Comparison of ENCODE assay signal across 8 cellular contexts in genomic region chr9:137242329-137243204, GRCh38. TPM values are rescaled to one million over a fixed set of nuclear protein-coding genes. Genes with fewer than 3 reads are reported as not detected.
DNase-seq lines count a peak whose midpoint lies in the region; TF ChIP-seq lines count a peak whose summit lies in the region.

No MANE protein-coding gene starts in this region.

- H3K79me2 ChIP-seq in hepatocyte: peaks cover 51% of the 10 kb centered on the region
- H3K79me2 ChIP-seq in smooth muscle cell (ENCODE audit: low read depth): peaks cover 38% of the 10 kb centered on the region

- WGBS in hepatocyte (ENCODE audit: low lambda C conversion rate, missing lambda C conversion rate): 76% methylated on average over 35 of the region's 35 CpGs
- 83% methylated on average over 35 of the region's 35 CpGs for WGBS in smooth muscle cell (ENCODE audit: low lambda C conversion rate)

- POLR2A ChIA-PET in activated CD4-positive, alpha-beta memory T cell treated with anti-CD3 and anti-CD28 coated beads for 36 hours (lab: Charles Lee): interaction anchor here (0.6 to 4.5 kb wide), 8 partner anchors 8 to 115 kb away, joined by 3 to 65 read pairs (median 6); partner anchors contain the start of genes ANAPC2, CYSRT1, NELFB and RNF208

- intact Hi-C loops in activated CD4-positive, alpha-beta memory T cell treated with anti-CD3 and anti-CD28 coated beads for 36 hours (cut with micrococcal nuclease): loop anchor here (5.0 kb wide), 2 partner anchors 115 to 450 kb away; partner anchors contain the start of gene TMEM141
- intact Hi-C loops in posterior vena cava (cut with DNase I): no loop called here

- peak overlapping the region; percentile 67 for H3K27ac Mint-ChIP-seq in activated CD4-positive, alpha-beta memory T cell treated with anti-CD3 and anti-CD28 coated beads for 36 hours

- peaks cover 21% of the 10 kb centered on the region for H3K4me1 Mint-ChIP-seq in activated CD4-positive, alpha-beta memory T cell treated with anti-CD3 and anti-CD28 coated beads for 36 hours (ENCODE audit: low read depth)

- peak overlapping the region; percentile 82 for H3K4me3 ChIP-seq in HAP-1
- peak overlapping the region; percentile 98 for H3K4me3 ChIP-seq in hepatocyte
- H3K4me3 ChIP-seq in smooth muscle cell: peak overlapping the region; percentile 93

- peak overlapping the region; percentile 90 for H3K9ac ChIP-seq in smooth muscle cell (ENCODE audit: low read depth)

- peaks cover 25% of the 10 kb centered on the region for H3F3A ChIP-seq in smooth muscle cell (ENCODE audit: low read depth)

- no peaks in the 10 kb centered on the region for H3K9me3 ChIP-seq in HAP-1
- H3K9me3 ChIP-seq in hepatocyte (ENCODE audit: low read depth): no peaks in the 10 kb centered on the region
- no peaks in the 10 kb centered on the region for H3K9me3 ChIP-seq in smooth muscle cell (replicated peaks; ENCODE audit: low read depth)

- H3K36me3 ChIP-seq in HAP-1 (replicated peaks) (peaks cover 30% of the 10 kb centered on the region), hepatocyte (replicated peaks; ENCODE audit: insufficient read depth, low read depth) (no peaks in the 10 kb centered on the region), smooth muscle cell (ENCODE audit: low read depth) (no peaks in the 10 kb centered on the region)

- CTCF ChIA-PET in activated CD4-positive, alpha-beta memory T cell treated with anti-CD3 and anti-CD28 coated beads for 36 hours (lab: Charles Lee): interaction anchor here (0.7 to 1.4 kb wide), 6 partner anchors 11 to 203 kb away, joined by 3 to 5 read pairs (median 4); no protein-coding TSS in a partner anchor

- H4K20me1 ChIP-seq in hepatocyte (ENCODE audit: insufficient read depth, poor library complexity, severe bottlenecking): peaks cover 24% of the 10 kb centered on the region
- H4K20me1 ChIP-seq in smooth muscle cell (ENCODE audit: low read depth): peaks cover 32% of the 10 kb centered on the region

- H3K9me2 ChIP-seq in hepatocyte (replicated peaks; ENCODE audit: insufficient read depth): no peaks in the 10 kb centered on the region

- H3K27me3 ChIP-seq in HAP-1 (ENCODE audit: low read depth) (no peaks in the 10 kb centered on the region), hepatocyte (no peaks in the 10 kb centered on the region), smooth muscle cell (ENCODE audit: low read depth) (no peaks in the 10 kb centered on the region)

- peak overlapping the region; percentile 94 for H3K4me2 ChIP-seq in hepatocyte
- H3K4me2 ChIP-seq in smooth muscle cell: peak overlapping the region; percentile 100

- H2AFZ ChIP-seq in hepatocyte (no peak overlapping the region), smooth muscle cell (ENCODE audit: low read depth) (no peak overlapping the region)

- no peaks in the 10 kb centered on the region for H3K9me3 Mint-ChIP-seq in activated CD4-positive, alpha-beta memory T cell treated with anti-CD3 and anti-CD28 coated beads for 36 hours

- peak overlapping the region; percentile 94 for H3K27ac ChIP-seq in hepatocyte
- H3K27ac ChIP-seq in smooth muscle cell (ENCODE audit: low read depth): peak overlapping the region; percentile 86

- H3K36me3 Mint-ChIP-seq in activated CD4-positive, alpha-beta memory T cell treated with anti-CD3 and anti-CD28 coated beads for 36 hours: peaks cover 26% of the 10 kb centered on the region

- DNase-seq in HAP-1 (ENCODE audit: low spot score in 2 of 2) (no peak), hepatocyte (ENCODE audit: low spot score) (no peak), smooth muscle cell (lab: John Stamatoyannopoulos, UW; ENCODE audit: unreplicated experiment) (no peak), GM19240 (ENCODE audit: insufficient read length, low spot score) (no peak), posterior vena cava (ENCODE audit: low spot score) (no peak), NCI-H2081 treated with DMSO at 0.1 percent for 48 hours (lab: John Stamatoyannopoulos, UW) (no peak)
- DNase-seq in activated CD4-positive, alpha-beta memory T cell treated with anti-CD3 and anti-CD28 coated beads for 36 hours: no peak
- DNase-seq in stimulated activated CD4-positive, alpha-beta T cell treated with anti-CD3 and anti-CD28 coated beads, Interleukin-2, amount 100 ng/mL, for 24 hours: no peak

- H3K4me3 Mint-ChIP-seq in activated CD4-positive, alpha-beta memory T cell treated with anti-CD3 and anti-CD28 coated beads for 36 hours: peak overlapping the region; percentile 83

- TF ChIP-seq CTCF in hepatocyte (IDR thresholded peaks at IDR 0.05; ENCODE audit: poor library complexity): no peak
- TF ChIP-seq CTCF in smooth muscle cell (IDR thresholded peaks at IDR 0.05; ENCODE audit: borderline replicate concordance, insufficient read depth, poor library complexity, severe bottlenecking): no peak

- in situ Hi-C loops in HAP-1 (cut with MboI; ENCODE audit: low sequenced_read_pairs): loop anchor here (25.0 kb wide), 1 partner anchor 455 kb away; the partner anchor contains the start of genes CCDC183 and TMEM141

- peaks cover 6% of the 10 kb centered on the region for H3K4me1 ChIP-seq in HAP-1
- peaks cover 20% of the 10 kb centered on the region for H3K4me1 ChIP-seq in hepatocyte (ENCODE audit: insufficient read depth)
- peaks cover 5% of the 10 kb centered on the region for H3K4me1 ChIP-seq in smooth muscle cell (ENCODE audit: low read depth)

- H3K27me3 Mint-ChIP-seq in activated CD4-positive, alpha-beta memory T cell treated with anti-CD3 and anti-CD28 coated beads for 36 hours: no peaks in the 10 kb centered on the region

RNA-seq across cellular contexts. Expression of gene TUBB4B, which starts 1.5 kb away (rescaled TPM):
- 100 to 1,000 TPM; 320 to 325 TPM for total RNA-seq in activated CD4-positive, alpha-beta memory T cell treated with anti-CD3 and anti-CD28 coated beads for 36 hours
- 309 and 313 TPM in 2 replicates for total RNA-seq in hepatocyte
- polyA plus RNA-seq in hepatocyte: 388 and 446 TPM in 2 replicates
- 154 and 164 TPM in 2 replicates for total RNA-seq in smooth muscle cell
- polyA plus RNA-seq in smooth muscle cell: 317 and 331 TPM in 2 replicates
- total RNA-seq in posterior vena cava: 100 to 1,000 TPM; 178 to 185 TPM

RNA-seq across cellular contexts. Expression of gene STPG3, which starts 8.5 kb away (rescaled TPM):
- not detected for total RNA-seq in activated CD4-positive, alpha-beta memory T cell treated with anti-CD3 and anti-CD28 coated beads for 36 hours
- total RNA-seq in hepatocyte (not detected in 2 replicates), smooth muscle cell (not detected in 2 replicates), posterior vena cava (not detected)
- polyA plus RNA-seq in hepatocyte (1.5 and 2.5 TPM in 2 replicates), smooth muscle cell (not detected in 2 replicates)

RNA-seq across cellular contexts. Expression of gene SLC34A3, which starts 11.9 kb away (rescaled TPM):
- not detected for total RNA-seq in activated CD4-positive, alpha-beta memory T cell treated with anti-CD3 and anti-CD28 coated beads for 36 hours
- total RNA-seq in hepatocyte (1.8 and 2.7 TPM in 2 replicates), smooth muscle cell (not detected in 2 replicates), posterior vena cava (not detected)
- polyA plus RNA-seq in hepatocyte (2.1 and 4.7 TPM in 2 replicates), smooth muscle cell (not detected in 2 replicates)

RNA-seq across cellular contexts. Expression of gene NELFB, which starts 12.6 kb away (rescaled TPM):
- total RNA-seq in activated CD4-positive, alpha-beta memory T cell treated with anti-CD3 and anti-CD28 coated beads for 36 hours: 10 to 100 TPM; 57.2 to 57.9 TPM
- total RNA-seq in hepatocyte: 36.4 and 41.4 TPM in 2 replicates
- polyA plus RNA-seq in hepatocyte: 61.1 and 63.5 TPM in 2 replicates
- total RNA-seq in smooth muscle cell: 23.3 and 31.8 TPM in 2 replicates
- polyA plus RNA-seq in smooth muscle cell: 60.9 and 66.6 TPM in 2 replicates
- total RNA-seq in posterior vena cava: 10 to 100 TPM; 33.3 to 36.7 TPM

RNA-seq across cellular contexts. Expression of gene RNF224, which starts 15.3 kb away (rescaled TPM):
- not detected for total RNA-seq in activated CD4-positive, alpha-beta memory T cell treated with anti-CD3 and anti-CD28 coated beads for 36 hours
- total RNA-seq in hepatocyte (0.68 and 1.4 TPM in 2 replicates), smooth muscle cell (not detected in 2 replicates), posterior vena cava (not detected)
- polyA plus RNA-seq in hepatocyte (0.88 and 1.1 TPM in 2 replicates), smooth muscle cell (not detected in 2 replicates)
